Comparison of ENCODE assay signal across 18 cellular contexts in genomic region chr11:20000022-20000392, GRCh38.
DNase-seq lines count a peak whose midpoint lies in the region; ATAC-seq, FAIRE-seq and TF ChIP-seq lines count a peak whose summit lies in the region.
"Had no signal": no experiment of that assay in that cellular context is flagged by ENCODE, and none has a peak within 500 bp of the region (broad histone marks: within the 10 kb centered on the region; RNA-seq: fewer than 3 reads in every experiment).

No MANE protein-coding gene starts in this region.

- no peaks in the 10 kb centered on the region for H4K20me1 ChIP-seq in HepG2 (ENCODE audit: insufficient read depth, low read length)

- no peak overlapping the region for H3K4me3 ChIP-seq in HepG2 (replicated peaks in 1 of 3; ENCODE audit: insufficient read depth in 1 of 3, low read depth in 2 of 3, low read length in 3 of 3)

- no peaks in the 10 kb centered on the region for H3K36me3 ChIP-seq in HepG2 (replicated peaks in 1 of 2; ENCODE audit: control insufficient read depth in 1 of 2, insufficient read depth in 2 of 2, low read length in 2 of 2)

- BruUV-seq in HepG2 (replicated peaks; lab: Mats Ljungman, UMichigan): no TSS peak

- H3K36me3 Mint-ChIP-seq in progenitor cell of endocrine pancreas (ENCODE audit: insufficient read depth): no peaks in the 10 kb centered on the region

- H3K9ac ChIP-seq in HepG2 (ENCODE audit: insufficient read depth, low read depth, low read length): peak overlapping the region; percentile 59

- intact Hi-C loops in HepG2 (cut with micrococcal nuclease; ENCODE audit: unreplicated experiment): loop anchor here (2.0 to 5.0 kb wide), 2 partner anchors 21 to 37 kb away; no protein-coding TSS in a partner anchor

- H3K27ac Mint-ChIP-seq in progenitor cell of endocrine pancreas: peak overlapping the region; percentile 94
- H3K27ac Mint-ChIP-seq: activated CD4-positive, alpha-beta T cell treated with anti-CD3 and anti-CD28 coated beads, Interleukin-2, amount 10 ng/mL, durations not matched to agents 7 days and 5 days; B cell had no signal

- CTCF ChIA-PET in HepG2 (lab: Yijun Ruan, JAX; ENCODE audit: low intra/inter-chr PET ratio, low total read pairs): no interaction called here

- ATAC-seq in HepG2: no peak
- ATAC-seq in GM21515 (IDR thresholded peaks at IDR 0.05; ENCODE audit: unreplicated experiment): no peak

- H3K4me3 Mint-ChIP-seq in progenitor cell of endocrine pancreas (ENCODE audit: low read depth): peak overlapping the region; percentile 29
- H3K4me3 Mint-ChIP-seq: activated CD4-positive, alpha-beta T cell treated with anti-CD3 and anti-CD28 coated beads, Interleukin-2, amount 10 ng/mL, durations not matched to agents 7 days and 5 days; B cell had no signal

- no peak for TF ChIP-seq RAD21 in HepG2 (CRISPR knock-in tag; IDR thresholded peaks at IDR 0.05)

- H3K9me3 Mint-ChIP-seq in progenitor cell of endocrine pancreas (ENCODE audit: low read depth): no peaks in the 10 kb centered on the region
- H3K9me3 Mint-ChIP-seq: activated CD4-positive, alpha-beta T cell treated with anti-CD3 and anti-CD28 coated beads, Interleukin-2, amount 10 ng/mL, durations not matched to agents 7 days and 5 days had no signal

- TF ChIP-seq EP300 in HepG2 (IDR thresholded peaks at IDR 0.05; ENCODE audit: low read depth in 2 of 2, low read length in 2 of 2): no peak
- TF ChIP-seq EP300 in HepG2 (CRISPR knock-in tag; IDR thresholded peaks at IDR 0.05; ENCODE audit: borderline replicate concordance): no peak

- in situ Hi-C loops in HepG2 (cut with HindIII; ENCODE audit: extremely low pct_ligation_motif_present, low pct_unique_long_range_greater_than_20kb): no loop called here

- TF ChIP-seq CTCF in HepG2 (CRISPR knock-in tag; IDR thresholded peaks at IDR 0.05) (no peak), progenitor cell of endocrine pancreas (IDR thresholded peaks at IDR 0.05; ENCODE audit: unreplicated experiment) (no peak)

- H3K4me1 Mint-ChIP-seq in progenitor cell of endocrine pancreas (ENCODE audit: low read depth): peaks cover 68% of the 10 kb centered on the region
- H3K4me1 Mint-ChIP-seq: activated CD4-positive, alpha-beta T cell treated with anti-CD3 and anti-CD28 coated beads, Interleukin-2, amount 10 ng/mL, durations not matched to agents 7 days and 5 days; B cell had no signal

- WGBS in HepG2 (ENCODE audit: low lambda C conversion rate): 56% methylated on average over 3 of the region's 3 CpGs

- no peaks in the 10 kb centered on the region for H3K27me3 Mint-ChIP-seq in progenitor cell of endocrine pancreas
- H3K27me3 Mint-ChIP-seq: activated CD4-positive, alpha-beta T cell treated with anti-CD3 and anti-CD28 coated beads, Interleukin-2, amount 10 ng/mL, durations not matched to agents 7 days and 5 days had no signal

- H3K4me1 ChIP-seq in HepG2 (ENCODE audit: insufficient read depth, low read length): peaks cover 79% of the 10 kb centered on the region

- no peaks in the 10 kb centered on the region for H3K27me3 ChIP-seq in HepG2 (ENCODE audit: control insufficient read depth in 1 of 2, insufficient read depth in 2 of 2, low read length in 2 of 2)

- H3K27ac ChIP-seq in angular gyrus (ENCODE audit: low read depth, low read length) (peak overlapping the region; percentile 27), HepG2 (ENCODE audit: extremely low read length, insufficient read depth, low read length) (peak overlapping the region; percentile 86)

- no peaks in the 10 kb centered on the region for H3K9me3 ChIP-seq in HepG2 (ENCODE audit: low read length)

- H2AFZ ChIP-seq in HepG2 (ENCODE audit: low read length): no peak overlapping the region

- H3K4me2 ChIP-seq in HepG2 (ENCODE audit: low read depth, low read length): peak overlapping the region; percentile 83

- DNase-seq in NCI-H2227 treated with DMSO at 0.1 percent for 48 hours (lab: John Stamatoyannopoulos, UW) (peak; percentile 97), NCI-H2227 (lab: John Stamatoyannopoulos, UW; ENCODE audit: unreplicated experiment) (no peak), HepG2 (ENCODE audit: low spot score) (no peak), progenitor cell of endocrine pancreas (ENCODE audit: low spot score, unreplicated experiment) (no peak), superior temporal gyrus (ENCODE audit: extremely low spot score) (no peak)
- DNase-seq in activated CD4-positive, CD25-positive, alpha-beta regulatory T cell treated with anti-CD3 and anti-CD28 coated beads, Interleukin-2, amount 50 U/mL, for 72 hours: no peak
- DNase-seq: 8988T; activated CD4-positive, alpha-beta T cell treated with anti-CD3 and anti-CD28 coated beads, Interleukin-2, amount 10 ng/mL, durations not matched to agents 7 days and 5 days; activated effector memory CD4-positive, alpha-beta T cell treated with Interleukin-2 at 50 U/mL for 16 hours; effector memory CD4-positive, alpha-beta T cell; Karpas-422; NCI-H1048; NCI-H524 treated with DMSO at 0.1 percent for 48 hours; stimulated activated CD4-positive, alpha-beta T cell treated with anti-CD3 and anti-CD28 coated beads, Interleukin-15, amount 100 ng/mL, for 24 hours had no signal

- no peak for FAIRE-seq in HepG2 (lab: Jason Lieb, UNC)
- FAIRE-seq: GM18507 had no signal

- no peak for TF ChIP-seq POLR2A in HepG2 (IDR thresholded peaks at IDR 0.05; ENCODE audit: insufficient read depth in 1 of 2, low read depth in 2 of 2, low read length in 2 of 2)

- POLR2A ChIA-PET in HepG2 (lab: Yijun Ruan, JAX): interaction anchor here (0.8 to 6.6 kb wide), 10 partner anchors 9 to 85 kb away, joined by 3 to 107 read pairs (median 4); no protein-coding TSS in a partner anchor

- peaks cover 40% of the 10 kb centered on the region for H3K79me2 ChIP-seq in HepG2 (ENCODE audit: insufficient read depth, low read length)

TF ChIP-seq in HepG2, 621 proteins besides CTCF, POLR2A, EP300 and RAD21:
- no peak for TF ChIP-seq SP4 (CRISPR knock-in tag; IDR thresholded peaks at IDR 0.05)
- TF ChIP-seq BRD4 (CRISPR knock-in tag; IDR thresholded peaks at IDR 0.05): no peak
- no peak for TF ChIP-seq ZSCAN21 (CRISPR knock-in tag; IDR thresholded peaks at IDR 0.05; ENCODE audit: borderline replicate concordance)
- TF ChIP-seq ZNF800 (CRISPR knock-in tag; IDR thresholded peaks at IDR 0.05): no peak
- TF ChIP-seq E2F5 (CRISPR knock-in tag; conservative IDR thresholded peaks at IDR 0.05): no peak
- no peak for TF ChIP-seq KDM2A (CRISPR knock-in tag; IDR thresholded peaks at IDR 0.05; ENCODE audit: borderline replicate concordance, low read depth)
- no peak for TF ChIP-seq ZBTB38 (CRISPR knock-in tag; IDR thresholded peaks at IDR 0.05)
- TF ChIP-seq KAT8 (CRISPR knock-in tag; IDR thresholded peaks at IDR 0.05): no peak
- no peak for TF ChIP-seq TOPORS (CRISPR knock-in tag; IDR thresholded peaks at IDR 0.05)
- TF ChIP-seq MYPOP (CRISPR knock-in tag; IDR thresholded peaks at IDR 0.05): no peak
- no peak for TF ChIP-seq MAX (IDR thresholded peaks at IDR 0.05)
- TF ChIP-seq MATR3 (CRISPR knock-in tag; IDR thresholded peaks at IDR 0.05): no peak
- no peak for TF ChIP-seq MIXL1 (CRISPR knock-in tag; IDR thresholded peaks at IDR 0.05)
- no peak for TF ChIP-seq SNAPC5 (CRISPR knock-in tag; IDR thresholded peaks at IDR 0.05; ENCODE audit: borderline replicate concordance)
- no peak for TF ChIP-seq IKZF4 (CRISPR knock-in tag; IDR thresholded peaks at IDR 0.05; ENCODE audit: borderline replicate concordance, low read depth, not compliant biosample characterization)
